In genomic region chr2:136363470-136363869, GRCh38 we compare ENCODE assay signal across 1 cellular context.
TF ChIP-seq lines count a peak whose summit lies in the region.

No MANE protein-coding gene starts in this region.

TF ChIP-seq in GM23338, 12 proteins besides CTCF, POLR2A, EP300 and RAD21 (continued from another document):
- TF ChIP-seq ZNF462 (CRISPR knock-in tag; IDR thresholded peaks at IDR 0.05) (no peak), CREB1 (CRISPR knock-in tag; IDR thresholded peaks at IDR 0.05; ENCODE audit: low read depth) (no peak), JUNB (IDR thresholded peaks at IDR 0.05; ENCODE audit: unreplicated experiment) (no peak), ZNF331 (CRISPR knock-in tag; IDR thresholded peaks at IDR 0.05; ENCODE audit: low read depth) (no peak)
